ENCODE assay signal across 8 cellular contexts in genomic region chr16:71311553-71312158, GRCh38. TPM values are rescaled to one million over a fixed set of nuclear protein-coding genes. Genes with fewer than 3 reads are reported as not detected.
A peak's percentile ranks its signal among the peaks of the same experiment; 100 is the strongest.
DNase-seq lines count a peak whose midpoint lies in the region; ATAC-seq and TF ChIP-seq lines count a peak whose summit lies in the region.

No MANE protein-coding gene starts in this region.

- H3K27ac ChIP-seq in thoracic aorta: no peak overlapping the region

- ATAC-seq in thoracic aorta (ENCODE audit: insufficient number of reproducible peaks, low FRiP score, low read depth): no peak
- no peak for ATAC-seq in HG02610 (IDR thresholded peaks at IDR 0.05; ENCODE audit: unreplicated experiment)
- no peak for ATAC-seq in GM21423 (IDR thresholded peaks at IDR 0.05; ENCODE audit: unreplicated experiment)

- H3K9me3 ChIP-seq in thoracic aorta: no peaks in the 10 kb centered on the region

- DNase-seq in activated gamma-delta T cell treated with Interleukin-2 at 50 U/mL for 16 hours: peak; percentile 8
- DNase-seq in activated gamma-delta T cell (lab: John Stamatoyannopoulos, UW): no peak
- DNase-seq in activated CD8-positive, alpha-beta memory T cell treated with anti-CD3 and anti-CD28 coated beads, Interleukin-2, amount 50 U/mL, for 4 hours: peak; percentile 21
- DNase-seq in iPS-NIHi11 (ENCODE audit: low spot score): peak; percentile 76
- DNase-seq in thoracic aorta (ENCODE audit: low spot score): no peak

- TF ChIP-seq CTCF in LNCAP (IDR thresholded peaks at IDR 0.05) (peak; percentile 87), thoracic aorta (IDR thresholded peaks at IDR 0.05) (peak; percentile 46)

- H3K4me3 ChIP-seq in thoracic aorta: no peak overlapping the region

- no peaks in the 10 kb centered on the region for H3K36me3 ChIP-seq in thoracic aorta

- H3K4me1 ChIP-seq in thoracic aorta (ENCODE audit: control insufficient read depth in 1 of 2, low read depth in 2 of 2): no peaks in the 10 kb centered on the region

- H3K27me3 ChIP-seq in thoracic aorta (replicated peaks; ENCODE audit: insufficient read depth): no peaks in the 10 kb centered on the region

RNA-seq across cellular contexts. Expression of gene CMTR2, which starts 22.5 kb away (rescaled TPM):
- total RNA-seq in thoracic aorta: 10 to 100 TPM; 14.6 to 15.9 TPM

RNA-seq across cellular contexts. Expression of gene CALB2, which starts 46.9 kb away (rescaled TPM):
- total RNA-seq in thoracic aorta: under 1 TPM in 1 of 2 donors, not detected in 1; 0.81 TPM

Comparison
In these comparisons a context has a peak if more than half of its experiments do, and no peak if none do; other contexts are left out.
1. DNase-seq: peak in activated gamma-delta T cell treated with Interleukin-2 at 50 U/mL for 16 hours (single experiment), activated CD8-positive, alpha-beta memory T cell treated with anti-CD3 and anti-CD28 coated beads, Interleukin-2, amount 50 U/mL, for 4 hours (single experiment) and iPS-NIHi11 (single experiment); none in activated gamma-delta T cell (single experiment) and thoracic aorta (single experiment).